In the genomic region with DNA sequence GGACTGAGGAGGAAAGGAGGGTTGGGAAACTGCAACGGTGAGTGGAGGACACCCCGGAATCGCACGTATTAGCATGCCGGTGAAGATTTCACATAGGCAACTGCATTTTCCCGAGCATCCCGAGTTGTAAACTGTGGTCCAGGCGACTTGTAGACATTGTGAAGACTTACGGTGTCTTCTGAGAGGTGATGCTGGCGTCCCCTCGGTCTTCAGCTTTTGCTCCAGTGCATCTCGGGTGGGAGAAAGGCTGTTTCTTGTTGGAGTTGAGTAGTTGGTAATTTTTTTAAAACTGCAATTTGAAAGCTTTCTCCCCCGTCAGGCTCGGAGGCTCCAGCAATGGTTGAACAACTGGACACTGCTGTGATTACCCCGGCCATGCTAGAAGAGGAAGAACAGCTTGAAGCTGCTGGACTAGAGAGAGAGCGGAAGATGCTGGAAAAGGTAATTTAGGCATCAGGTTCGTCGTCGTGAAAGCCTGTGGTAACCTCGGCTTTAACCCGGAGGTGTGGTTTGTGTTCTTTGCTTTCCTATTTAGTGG, we compare ENCODE assay signal across 8 cellular contexts. TPM values are rescaled to one million over a fixed set of nuclear protein-coding genes. Genes with fewer than 3 reads are reported as not detected.
DNase-seq lines count a peak whose midpoint lies in the region; ATAC-seq lines count a peak whose summit lies in the region.

No MANE protein-coding gene starts in this region.

- H3K4me3 Mint-ChIP-seq in T-helper 17 cell: peak overlapping the region; percentile 100
- peak overlapping the region; percentile 99 for H3K4me3 Mint-ChIP-seq in natural killer cell treated with Interleukin-12 subunit alpha and Interleukin-12 subunit beta and Interleukin-15 and Interleukin-18, amount 100 ng/mL, for 72 hours

- peak; percentile 6 for DNase-seq in COLO668 (lab: John Stamatoyannopoulos, UW; ENCODE audit: unreplicated experiment)
- peak; percentile 59 for DNase-seq in HT-29 (ENCODE audit: low spot score)
- DNase-seq in T-helper 17 cell: no peak
- peak; percentile 1 for DNase-seq in fibroblast of gingiva (ENCODE audit: low read depth)
- DNase-seq in natural killer cell treated with Interleukin-12 subunit alpha and Interleukin-12 subunit beta and Interleukin-15 and Interleukin-18, amount 100 ng/mL, for 72 hours (ENCODE audit: low spot score): no peak
- DNase-seq in NCI-H2107 treated with DMSO at 0.1 percent for 48 hours (lab: John Stamatoyannopoulos, UW; ENCODE audit: unreplicated experiment): no peak

- no peaks in the 10 kb centered on the region for H3K9me3 Mint-ChIP-seq in natural killer cell treated with Interleukin-12 subunit alpha and Interleukin-12 subunit beta and Interleukin-15 and Interleukin-18, amount 100 ng/mL, for 72 hours

- peak overlapping the region; percentile 95 for H3K27ac Mint-ChIP-seq in T-helper 17 cell
- H3K27ac Mint-ChIP-seq in natural killer cell treated with Interleukin-12 subunit alpha and Interleukin-12 subunit beta and Interleukin-15 and Interleukin-18, amount 100 ng/mL, for 72 hours: peak overlapping the region; percentile 86 to 92

- H3K9me3 ChIP-seq in T-helper 17 cell (ENCODE audit: control insufficient read depth, low read length, poor library complexity, severe bottlenecking): no peaks in the 10 kb centered on the region

- peaks cover 21% of the 10 kb centered on the region for H3K4me1 Mint-ChIP-seq in T-helper 17 cell
- H3K4me1 Mint-ChIP-seq in natural killer cell treated with Interleukin-12 subunit alpha and Interleukin-12 subunit beta and Interleukin-15 and Interleukin-18, amount 100 ng/mL, for 72 hours (ENCODE audit: low read depth in 2 of 2): peaks cover 17 to 18% of the 10 kb centered on the region in 2 donors

- peaks cover 9% of the 10 kb centered on the region for H3K36me3 Mint-ChIP-seq in T-helper 17 cell (ENCODE audit: low read depth)
- peaks cover 20% of the 10 kb centered on the region for H3K36me3 Mint-ChIP-seq in natural killer cell treated with Interleukin-12 subunit alpha and Interleukin-12 subunit beta and Interleukin-15 and Interleukin-18, amount 100 ng/mL, for 72 hours

- H3K27me3 Mint-ChIP-seq in T-helper 17 cell: no peaks in the 10 kb centered on the region
- peaks cover 0 to 2% of the 10 kb centered on the region in 2 donors for H3K27me3 Mint-ChIP-seq in natural killer cell treated with Interleukin-12 subunit alpha and Interleukin-12 subunit beta and Interleukin-15 and Interleukin-18, amount 100 ng/mL, for 72 hours

- ATAC-seq in GM19328 (IDR thresholded peaks at IDR 0.05; ENCODE audit: unreplicated experiment): peak; percentile 3
- ATAC-seq in T-helper 17 cell: no peak
- ATAC-seq in natural killer cell treated with Interleukin-12 subunit alpha and Interleukin-12 subunit beta and Interleukin-15 and Interleukin-18, amount 100 ng/mL, for 72 hours: no peak
- ATAC-seq in GM21576 (IDR thresholded peaks at IDR 0.05; ENCODE audit: unreplicated experiment): no peak

RNA-seq across cellular contexts. Expression of a gene that starts 0.5 kb away (rescaled TPM):
- 108 and 111 TPM in 2 replicates for total RNA-seq in HT-29 (2014; rRNA removed; shearing (Covaris generic))
- total RNA-seq in T-helper 17 cell: 10 to 100 TPM; 12.4 to 22.1 TPM
- 100 to 1,000 TPM in 1 of 2 donors, 10 to 100 TPM in 1; 96.8 to 251 TPM for total RNA-seq in natural killer cell treated with Interleukin-12 subunit alpha and Interleukin-12 subunit beta and Interleukin-15 and Interleukin-18, amount 100 ng/mL, for 72 hours

Comparison
In these comparisons a context has a peak if more than half of its experiments do, and no peak if none do; other contexts are left out.
1. DNase-seq: peak in COLO668 (single experiment), HT-29 (single experiment) and fibroblast of gingiva (single experiment); none in T-helper 17 cell (0 of 3), natural killer cell treated with Interleukin-12 subunit alpha and Interleukin-12 subunit beta and Interleukin-15 and Interleukin-18, amount 100 ng/mL, for 72 hours (single experiment) and NCI-H2107 treated with DMSO at 0.1 percent for 48 hours (single experiment).